Comparison of ENCODE assay signal across 13 cellular contexts in genomic region chr7:37853468-37853867, GRCh38. TPM values are rescaled to one million over a fixed set of nuclear protein-coding genes. Genes with fewer than 3 reads are reported as not detected.
DNase-seq lines count a peak whose midpoint lies in the region; ATAC-seq and TF ChIP-seq lines count a peak whose summit lies in the region.
"Had no signal": no experiment of that assay in that cellular context is flagged by ENCODE, and none has a peak within 500 bp of the region (broad histone marks: within the 10 kb centered on the region; RNA-seq: fewer than 3 reads in every experiment).

No MANE protein-coding gene starts in this region.

- TF ChIP-seq CTCF in Calu3 (IDR thresholded peaks at IDR 0.05; ENCODE audit: unreplicated experiment) (peak; percentile 66), GM20000 (IDR thresholded peaks at IDR 0.05; ENCODE audit: extremely low read depth, missing control alignments) (peak; percentile 9)

- intact Hi-C loops in Calu3 (cut with micrococcal nuclease; ENCODE audit: unreplicated experiment): no loop called here

- no peak overlapping the region for H3K27ac Mint-ChIP-seq in Calu3 (ENCODE audit: unreplicated experiment)

- no peaks in the 10 kb centered on the region for H3K4me1 Mint-ChIP-seq in Calu3 (ENCODE audit: low read depth, unreplicated experiment)
- H3K4me1 Mint-ChIP-seq: central memory CD8-positive, alpha-beta T cell had no signal

- no TSS peak for BruUV-seq in Calu3 (replicated peaks; lab: Mats Ljungman, UMichigan)

- CTCF ChIA-PET in Calu3 (lab: Charles Lee): no interaction called here

- H3K36me3 Mint-ChIP-seq in Calu3 (ENCODE audit: insufficient read depth, unreplicated experiment): no peaks in the 10 kb centered on the region

- DNase-seq in Calu3 (peak; percentile 54), GM20000 (ENCODE audit: low spot score) (peak; percentile 27), RPMI8226 (peak; percentile 18), germinal center (ENCODE audit: low spot score) (peak; percentile 5), SW 1271 (lab: John Stamatoyannopoulos, UW) (no peak), cortex of kidney (lab: John Stamatoyannopoulos, UW) (no peak)
- DNase-seq: activated CD4-positive, alpha-beta T cell treated with anti-CD3 and anti-CD28 coated beads for 4 hours; islet precursor cell; NCI-H187 had no signal

- peaks cover 2% of the 10 kb centered on the region for H3K9me3 Mint-ChIP-seq in Calu3 (ENCODE audit: low read depth, unreplicated experiment)
- H3K9me3 Mint-ChIP-seq: central memory CD8-positive, alpha-beta T cell had no signal

- no peak for ATAC-seq in HG03457 (IDR thresholded peaks at IDR 0.05; ENCODE audit: unreplicated experiment)
- no peak for ATAC-seq in GM21737 (IDR thresholded peaks at IDR 0.05; ENCODE audit: unreplicated experiment)

- H3K4me3 Mint-ChIP-seq in Calu3 (ENCODE audit: low read depth, unreplicated experiment): no peak overlapping the region
- H3K4me3 Mint-ChIP-seq: central memory CD8-positive, alpha-beta T cell had no signal

- peaks cover 7% of the 10 kb centered on the region for H3K27me3 Mint-ChIP-seq in Calu3 (ENCODE audit: unreplicated experiment)
- H3K27me3 Mint-ChIP-seq: central memory CD8-positive, alpha-beta T cell had no signal

RNA-seq across cellular contexts. Expression of gene NME8, which starts 5.1 kb away (rescaled TPM):
- total RNA-seq in Calu3 (2022): not detected in 2 replicates
- total RNA-seq: temporal lobe had no signal

Comparison
In these comparisons a context has a peak if more than half of its experiments do, and no peak if none do; other contexts are left out.
1. DNase-seq: peak in Calu3 (single experiment), GM20000 (single experiment), RPMI8226 (single experiment) and germinal center (single experiment); none in SW 1271 (0 of 2) and cortex of kidney (single experiment).